ENCODE assay signal across 1 cellular context in genomic region chr2:96103388-96103705, GRCh38.
TF ChIP-seq lines count a peak whose summit lies in the region.

No MANE protein-coding gene starts in this region.

TF ChIP-seq in IMR-90, 13 proteins besides CTCF, POLR2A, EP300 and RAD21:
- no peak for TF ChIP-seq MXI1 (IDR thresholded peaks at IDR 0.05; ENCODE audit: borderline replicate concordance, low read depth, low read length)
- TF ChIP-seq FOS (IDR thresholded peaks at IDR 0.05; ENCODE audit: low read depth, low read length): no peak
- no peak for TF ChIP-seq BHLHE40 (IDR thresholded peaks at IDR 0.05; ENCODE audit: low read depth, low read length)
- no peak for TF ChIP-seq MAZ (IDR thresholded peaks at IDR 0.05; ENCODE audit: borderline replicate concordance, low read depth, low read length)
- no peak for TF ChIP-seq USF2 (IDR thresholded peaks at IDR 0.05; ENCODE audit: low read depth, low read length)
- no peak for TF ChIP-seq ELK1 (IDR thresholded peaks at IDR 0.05; ENCODE audit: borderline replicate concordance, low read depth, low read length)
- TF ChIP-seq CHD1 (IDR thresholded peaks at IDR 0.05; ENCODE audit: low read depth, low read length): no peak
- no peak for TF ChIP-seq SMC3 (IDR thresholded peaks at IDR 0.05; ENCODE audit: low read depth, low read length)
- no peak for TF ChIP-seq RCOR1 (IDR thresholded peaks at IDR 0.05; ENCODE audit: insufficient replicate concordance, low read length)
- no peak for TF ChIP-seq CEBPB (IDR thresholded peaks at IDR 0.05; ENCODE audit: low read depth, low read length)
